1 cellular context compared by ENCODE assay signal in the genomic region with DNA sequence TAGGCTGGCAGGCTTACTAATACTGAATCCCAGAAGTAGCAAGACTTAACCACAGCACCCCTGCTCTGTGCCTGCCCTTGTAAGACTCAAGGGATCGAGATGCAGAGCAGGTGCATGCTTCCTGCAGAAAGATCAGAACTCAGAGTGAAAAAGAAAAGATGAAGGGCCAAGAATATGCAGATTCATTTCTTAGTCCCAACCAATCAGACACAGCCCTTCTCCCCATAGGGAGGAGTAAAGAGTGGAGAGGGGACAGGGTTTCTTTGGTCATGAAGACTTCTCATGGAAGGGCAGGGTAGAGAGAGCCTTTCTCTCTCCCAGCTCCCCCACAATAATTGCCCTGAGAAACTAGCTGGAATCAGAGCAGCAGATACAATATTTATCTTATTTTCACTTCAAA.
TF ChIP-seq lines count a peak whose summit lies in the region.

No MANE protein-coding gene starts in this region.

TF ChIP-seq in WTC11, 78 proteins besides CTCF, POLR2A, EP300 and RAD21 (continued from another document):
- TF ChIP-seq, protein P1, sequence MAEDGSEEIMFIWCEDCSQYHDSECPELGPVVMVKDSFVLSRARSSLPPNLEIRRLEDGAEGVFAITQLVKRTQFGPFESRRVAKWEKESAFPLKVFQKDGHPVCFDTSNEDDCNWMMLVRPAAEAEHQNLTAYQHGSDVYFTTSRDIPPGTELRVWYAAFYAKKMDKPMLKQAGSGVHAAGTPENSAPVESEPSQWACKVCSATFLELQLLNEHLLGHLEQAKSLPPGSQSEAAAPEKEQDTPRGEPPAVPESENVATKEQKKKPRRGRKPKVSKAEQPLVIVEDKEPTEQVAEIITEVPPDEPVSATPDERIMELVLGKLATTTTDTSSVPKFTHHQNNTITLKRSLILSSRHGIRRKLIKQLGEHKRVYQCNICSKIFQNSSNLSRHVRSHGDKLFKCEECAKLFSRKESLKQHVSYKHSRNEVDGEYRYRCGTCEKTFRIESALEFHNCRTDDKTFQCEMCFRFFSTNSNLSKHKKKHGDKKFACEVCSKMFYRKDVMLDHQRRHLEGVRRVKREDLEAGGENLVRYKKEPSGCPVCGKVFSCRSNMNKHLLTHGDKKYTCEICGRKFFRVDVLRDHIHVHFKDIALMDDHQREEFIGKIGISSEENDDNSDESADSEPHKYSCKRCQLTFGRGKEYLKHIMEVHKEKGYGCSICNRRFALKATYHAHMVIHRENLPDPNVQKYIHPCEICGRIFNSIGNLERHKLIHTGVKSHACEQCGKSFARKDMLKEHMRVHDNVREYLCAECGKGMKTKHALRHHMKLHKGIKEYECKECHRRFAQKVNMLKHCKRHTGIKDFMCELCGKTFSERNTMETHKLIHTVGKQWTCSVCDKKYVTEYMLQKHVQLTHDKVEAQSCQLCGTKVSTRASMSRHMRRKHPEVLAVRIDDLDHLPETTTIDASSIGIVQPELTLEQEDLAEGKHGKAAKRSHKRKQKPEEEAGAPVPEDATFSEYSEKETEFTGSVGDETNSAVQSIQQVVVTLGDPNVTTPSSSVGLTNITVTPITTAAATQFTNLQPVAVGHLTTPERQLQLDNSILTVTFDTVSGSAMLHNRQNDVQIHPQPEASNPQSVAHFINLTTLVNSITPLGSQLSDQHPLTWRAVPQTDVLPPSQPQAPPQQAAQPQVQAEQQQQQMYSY (CRISPR knock-in tag; IDR thresholded peaks at IDR 0.05): no peak
- TF ChIP-seq, protein P2, sequence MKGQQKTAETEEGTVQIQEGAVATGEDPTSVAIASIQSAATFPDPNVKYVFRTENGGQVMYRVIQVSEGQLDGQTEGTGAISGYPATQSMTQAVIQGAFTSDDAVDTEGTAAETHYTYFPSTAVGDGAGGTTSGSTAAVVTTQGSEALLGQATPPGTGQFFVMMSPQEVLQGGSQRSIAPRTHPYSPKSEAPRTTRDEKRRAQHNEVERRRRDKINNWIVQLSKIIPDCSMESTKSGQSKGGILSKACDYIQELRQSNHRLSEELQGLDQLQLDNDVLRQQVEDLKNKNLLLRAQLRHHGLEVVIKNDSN (CRISPR knock-in tag; IDR thresholded peaks at IDR 0.05): no peak
- TF ChIP-seq TEAD4 (CRISPR knock-in tag; IDR thresholded peaks at IDR 0.05): no peak
- TF ChIP-seq, protein P3, sequence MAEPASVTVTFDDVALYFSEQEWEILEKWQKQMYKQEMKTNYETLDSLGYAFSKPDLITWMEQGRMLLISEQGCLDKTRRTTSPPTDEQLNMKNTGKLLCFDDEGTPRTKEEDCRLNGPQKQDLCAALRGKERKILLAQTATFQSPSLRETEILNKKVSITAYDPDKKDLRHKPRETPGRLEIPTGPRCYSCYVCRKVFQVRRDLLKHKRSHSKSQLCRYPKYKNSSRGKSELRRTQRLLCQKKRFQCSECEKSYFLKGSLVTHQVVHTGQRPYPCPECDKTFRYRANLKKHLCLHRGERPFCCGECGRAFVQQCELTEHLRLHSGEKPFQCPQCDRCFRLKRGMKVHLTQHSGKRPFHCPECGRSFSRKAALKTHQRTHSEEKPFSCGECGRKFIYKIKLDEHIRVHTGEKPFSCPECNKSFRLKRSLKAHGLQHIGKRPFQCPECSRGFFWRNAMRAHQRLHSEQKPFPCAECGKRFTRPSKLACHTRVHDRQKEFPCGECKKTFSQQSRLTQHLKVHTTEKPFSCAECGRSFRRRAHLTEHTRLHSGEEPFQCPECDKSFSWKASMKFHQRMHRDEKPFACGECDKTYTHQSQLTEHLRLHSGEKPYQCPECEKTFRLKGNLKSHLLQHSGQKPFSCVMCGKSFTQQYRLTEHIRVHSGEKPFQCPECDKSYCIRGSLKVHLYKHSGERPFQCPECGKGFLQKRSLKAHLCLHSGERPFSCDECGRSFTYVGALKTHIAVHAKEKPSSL (CRISPR knock-in tag; conservative IDR thresholded peaks at IDR 0.05): no peak
- no peak for TF ChIP-seq ZNF416 (CRISPR knock-in tag; IDR thresholded peaks at IDR 0.05)
- no peak for TF ChIP-seq TCF7 (CRISPR knock-in tag; IDR thresholded peaks at IDR 0.05; ENCODE audit: low read depth)
- no peak for TF ChIP-seq TEAD1 (CRISPR knock-in tag; IDR thresholded peaks at IDR 0.05)
